Comparison of ENCODE assay signal across 10 cellular contexts in genomic region chr2:84899181-84899580, GRCh38. TPM values are rescaled to one million over a fixed set of nuclear protein-coding genes. Genes with fewer than 3 reads are reported as not detected.
A peak's percentile ranks its signal among the peaks of the same experiment; 100 is the strongest.
DNase-seq lines count a peak whose midpoint lies in the region; ATAC-seq and TF ChIP-seq lines count a peak whose summit lies in the region.
"Had no signal": no experiment of that assay in that cellular context is flagged by ENCODE, and none has a peak within 500 bp of the region (broad histone marks: within the 10 kb centered on the region; RNA-seq: fewer than 3 reads in every experiment).

No MANE protein-coding gene starts in this region.

- no peak overlapping the region; the same call in 1 of the 2 replicates for H3K9ac ChIP-seq in OCI-LY3 (ENCODE audit: low read length)

- 68 to 72% methylated on average over 3 of the region's 3 CpGs for WGBS in body of pancreas, 2 donors
- 93 to 97% methylated on average over 3 of the region's 3 CpGs for WGBS in sigmoid colon, 2 donors

- ATAC-seq in body of pancreas (no peak), GM18511 (IDR thresholded peaks at IDR 0.05; ENCODE audit: unreplicated experiment) (no peak), GM19023 (IDR thresholded peaks at IDR 0.05; ENCODE audit: unreplicated experiment) (no peak)

- no peak overlapping the region for H3K4me2 ChIP-seq in OCI-LY3 (ENCODE audit: low read length)

- TF ChIP-seq EP300 in sigmoid colon (IDR thresholded peaks at IDR 0.05), result no peak

- H3K27me3 ChIP-seq in OCI-LY3 (ENCODE audit: low read depth, low read length) (peaks cover 2% of the 10 kb centered on the region; the same call in 1 of the 2 replicates), body of pancreas (no peaks in the 10 kb centered on the region), sigmoid colon (no peaks in the 10 kb centered on the region), dorsolateral prefrontal cortex (no peaks in the 10 kb centered on the region)

- DNase-seq in T-helper 2 cell treated with Interferon-gamma antibody and Interleukin-4, amounts not matched to agents 5 μg/mL and 100 μg/mL, for 36 hours (ENCODE audit: low spot score), result no peak
- DNase-seq in T-helper 2 cell, result no peak
- DNase-seq in body of pancreas, result no peak
- DNase-seq in sigmoid colon, result peak; percentile 40
- DNase-seq in dorsolateral prefrontal cortex, result no peak
- DNase-seq: 8988T, T-helper 9 cell had no signal

- H3K4me3 ChIP-seq in OCI-LY3 (ENCODE audit: low read length), result no peak overlapping the region
- no peak overlapping the region for H3K4me3 ChIP-seq in body of pancreas
- no peak overlapping the region for H3K4me3 ChIP-seq in sigmoid colon
- no peak overlapping the region for H3K4me3 ChIP-seq in dorsolateral prefrontal cortex

- peaks cover 8% of the 10 kb centered on the region for H3K36me3 Mint-ChIP-seq in T-helper 2 cell treated with Interferon-gamma antibody and Interleukin-4, amounts not matched to agents 5 μg/mL and 100 μg/mL, for 36 hours (ENCODE audit: low read depth)

- TF ChIP-seq POLR2A in body of pancreas (IDR thresholded peaks at IDR 0.05) (no peak), sigmoid colon (IDR thresholded peaks at IDR 0.05) (no peak)

- peaks cover 4% of the 10 kb centered on the region; the same call in 1 of the 2 replicates for H3K9me3 ChIP-seq in OCI-LY3 (ENCODE audit: insufficient read depth, low read length)
- H3K9me3 ChIP-seq in body of pancreas, result no peaks in the 10 kb centered on the region
- H3K9me3 ChIP-seq in sigmoid colon, result no peaks in the 10 kb centered on the region

- H3K27ac Mint-ChIP-seq in T-helper 2 cell treated with Interferon-gamma antibody and Interleukin-4, amounts not matched to agents 5 μg/mL and 100 μg/mL, for 36 hours, result peak overlapping the region; percentile 9

- H3K4me1 Mint-ChIP-seq in T-helper 2 cell treated with Interferon-gamma antibody and Interleukin-4, amounts not matched to agents 5 μg/mL and 100 μg/mL, for 36 hours (ENCODE audit: low read depth), result peaks cover 71% of the 10 kb centered on the region

- H3K79me2 ChIP-seq in OCI-LY3 (ENCODE audit: low read length), result no peaks in the 10 kb centered on the region

- no peak overlapping the region for H3K4me3 Mint-ChIP-seq in T-helper 2 cell treated with Interferon-gamma antibody and Interleukin-4, amounts not matched to agents 5 μg/mL and 100 μg/mL, for 36 hours

- H4K20me1 ChIP-seq in OCI-LY3 (ENCODE audit: insufficient read depth, low read length), result no peaks in the 10 kb centered on the region

- H3K9me3 Mint-ChIP-seq in T-helper 2 cell treated with Interferon-gamma antibody and Interleukin-4, amounts not matched to agents 5 μg/mL and 100 μg/mL, for 36 hours, result peaks cover 3% of the 10 kb centered on the region

- no peak overlapping the region for H2AFZ ChIP-seq in OCI-LY3 (ENCODE audit: low read depth, low read length)

- no peaks in the 10 kb centered on the region for H3K27me3 Mint-ChIP-seq in T-helper 2 cell treated with Interferon-gamma antibody and Interleukin-4, amounts not matched to agents 5 μg/mL and 100 μg/mL, for 36 hours (ENCODE audit: low read depth)

- H3K36me3 ChIP-seq in OCI-LY3 (replicated peaks; ENCODE audit: low read depth, low read length), result peaks cover 4% of the 10 kb centered on the region
- no peaks in the 10 kb centered on the region for H3K36me3 ChIP-seq in body of pancreas (replicated peaks in 1 of 2; ENCODE audit: insufficient read depth in 1 of 2, low read depth in 2 of 2)
- no peaks in the 10 kb centered on the region for H3K36me3 ChIP-seq in sigmoid colon

- intact Hi-C loops in body of pancreas (cut with DNase I), result no loop called here
- intact Hi-C loops in sigmoid colon (cut with DNase I), result no loop called here
- intact Hi-C loops in dorsolateral prefrontal cortex (cut with DNase I), result no loop called here

- H3K27ac ChIP-seq in OCI-LY3 (ENCODE audit: low read length) (peak overlapping the region; percentile 95), body of pancreas (peak overlapping the region; percentile 41 to 69 (median 53)), sigmoid colon (peak overlapping the region in 2 of 4 donors; percentile 56 to 65), dorsolateral prefrontal cortex (peak overlapping the region in 15 of 59 donors; percentile 7 to 65 (median 29))

- no peak for TF ChIP-seq CTCF in OCI-LY3 (IDR thresholded peaks at IDR 0.05; ENCODE audit: low read depth, low read length)
- no peak for TF ChIP-seq CTCF in body of pancreas (IDR thresholded peaks at IDR 0.05)
- TF ChIP-seq CTCF in sigmoid colon (IDR thresholded peaks at IDR 0.05), result no peak
- TF ChIP-seq CTCF in dorsolateral prefrontal cortex (IDR thresholded peaks at IDR 0.05 in 54 of 56, conservative IDR thresholded peaks at IDR 0.05 in 2 of 56; ENCODE audit: low read depth in 1 of 56, partially characterized antibody in 56 of 56), result no peak

- H3K4me1 ChIP-seq in OCI-LY3 (ENCODE audit: low read length) (peaks cover 59% of the 10 kb centered on the region), body of pancreas (peaks cover 25% of the 10 kb centered on the region), sigmoid colon (peaks cover 0 to 16% (median 9%) of the 10 kb centered on the region in 4 donors)

RNA-seq across cellular contexts. Expression of gene TMSB10, which starts 6.3 kb away (rescaled TPM):
- total RNA-seq in body of pancreas (100 to 1,000 TPM; 672 to 866 TPM), sigmoid colon (1,000 to 10,000 TPM; 1,887 to 2,459 (median 2,033) TPM), dorsolateral prefrontal cortex (1,000 to 10,000 TPM in 44 of 120 experiments, 100 to 1,000 TPM in 76; 441 to 1,542 (median 928) TPM)
- 1,000 to 10,000 TPM; 3,723 to 4,314 (median 4,173) TPM for polyA plus RNA-seq in sigmoid colon

RNA-seq across cellular contexts. Expression of gene TRABD2A, which starts 18.3 kb away (rescaled TPM):
- total RNA-seq in body of pancreas (1 to 10 TPM in 1 of 2 donors, under 1 TPM in 1; 0.52 to 5.3 TPM), sigmoid colon (1 to 10 TPM in 1 of 4 donors, under 1 TPM in 3; 0.16 to 3.6 (median 0.65) TPM), dorsolateral prefrontal cortex (10 to 100 TPM in 61 of 120 experiments, 1 to 10 TPM in 59; 3.6 to 26.3 (median 10.1) TPM)
- 10 to 100 TPM; 16.8 to 46.4 (median 25.4) TPM for polyA plus RNA-seq in sigmoid colon
